Comparison of ENCODE assay signal across 19 cellular contexts in genomic region chr21:14943636-14944035, GRCh38.
DNase-seq lines count a peak whose midpoint lies in the region; ATAC-seq and TF ChIP-seq lines count a peak whose summit lies in the region.
"Had no signal": no experiment of that assay in that cellular context is flagged by ENCODE, and none has a peak within 500 bp of the region (broad histone marks: within the 10 kb centered on the region; RNA-seq: fewer than 3 reads in every experiment).

No MANE protein-coding gene starts in this region.

- no peaks in the 10 kb centered on the region for H3K79me2 ChIP-seq in PC-3 (ENCODE audit: low read length)

- TF ChIP-seq CTCF in PC-3 (conservative IDR thresholded peaks at IDR 0.05; ENCODE audit: low read depth, low read length): no peak
- no peak for TF ChIP-seq CTCF in breast epithelium (IDR thresholded peaks at IDR 0.05)

- H2AFZ ChIP-seq in PC-3 (ENCODE audit: low read length): peak overlapping the region; percentile 34; the same call in 1 of the 2 replicates
- H2AFZ ChIP-seq: GM23338 had no signal

- H3K27ac ChIP-seq in PC-3 (ENCODE audit: low read length): peak overlapping the region; percentile 71
- no peak overlapping the region for H3K27ac ChIP-seq in breast epithelium
- H3K27ac ChIP-seq: A549, SJCRH30 had no signal

- peak; percentile 70 for ATAC-seq in PC-3
- ATAC-seq in left lobe of liver: peak; percentile 31
- no peak for ATAC-seq in HG02938 (IDR thresholded peaks at IDR 0.05; ENCODE audit: unreplicated experiment)
- ATAC-seq: A549, GM23338, HCT116, T-cell had no signal

- peak overlapping the region; percentile 56 for H3K4me2 ChIP-seq in PC-3 (ENCODE audit: low read length)
- H3K4me2 ChIP-seq: A549, GM23338 had no signal

- in situ Hi-C loops in Caki2 (cut with HindIII; ENCODE audit: low pct_unique_long_range_greater_than_20kb, low sequenced_read_pairs): no loop called here

- H3K4me3 ChIP-seq in PC-3 (ENCODE audit: low read length) (peak overlapping the region; percentile 9; the same call in 1 of the 2 replicates), breast epithelium (no peak overlapping the region)
- H3K4me3 ChIP-seq: A549, GM23338, SJCRH30 had no signal

- no peak for TF ChIP-seq POLR2A in breast epithelium (IDR thresholded peaks at IDR 0.05)

- H3K9me2 ChIP-seq in PC-3 (replicated peaks; ENCODE audit: low read length): no peaks in the 10 kb centered on the region

- CTCF ChIA-PET in PC-3 (lab: Charles Lee): no interaction called here

- intact Hi-C loops in PC-3 (cut with micrococcal nuclease): loop anchor here (2.0 kb wide), 1 partner anchor 65 kb away; no protein-coding TSS in a partner anchor
- intact Hi-C loops in breast epithelium (cut with DNase I; ENCODE audit: low total_unique reads): no loop called here

- no peaks in the 10 kb centered on the region for H4K20me1 ChIP-seq in PC-3 (ENCODE audit: low read length)

- H3K36me3 ChIP-seq in PC-3 (ENCODE audit: low read depth, low read length): no peaks in the 10 kb centered on the region
- no peaks in the 10 kb centered on the region for H3K36me3 ChIP-seq in breast epithelium
- H3K36me3 ChIP-seq: SJCRH30 had no signal

- H3K9ac ChIP-seq in PC-3 (ENCODE audit: low read length): peak overlapping the region; percentile 26; the same call in 1 of the 2 replicates

- no TSS peak for BruUV-seq in PC-3 (replicated peaks; lab: Mats Ljungman, UMichigan)

- H3K9me3 ChIP-seq in PC-3 (ENCODE audit: low read length) (no peaks in the 10 kb centered on the region), breast epithelium (peaks cover 0 to 8% of the 10 kb centered on the region in 2 donors)
- H3K9me3 ChIP-seq: A549 had no signal

- POLR2A ChIA-PET in PC-3 (lab: Charles Lee; ENCODE audit: unreplicated experiment): interaction anchor here (0.7 kb wide), 1 partner anchor 108 kb away, joined by 3 read pairs; no protein-coding TSS in a partner anchor

- H3F3A ChIP-seq in PC-3 (ENCODE audit: low read length, unreplicated experiment): no peaks in the 10 kb centered on the region

- peaks cover 38% of the 10 kb centered on the region for H3K4me1 ChIP-seq in PC-3 (ENCODE audit: insufficient read depth, low read length)
- H3K4me1 ChIP-seq in breast epithelium: no peaks in the 10 kb centered on the region

- DNase-seq in Caki2 (ENCODE audit: low read depth): peak; percentile 55
- peak; percentile 31 for DNase-seq in DMS53 treated with DMSO at 0.1 percent for 48 hours (lab: John Stamatoyannopoulos, UW; ENCODE audit: unreplicated experiment)
- DNase-seq in PC-3: peak; percentile 62
- DNase-seq in left lobe of liver (ENCODE audit: low spot score): no peak
- no peak for DNase-seq in HuH-7 (ENCODE audit: low spot score)
- no peak for DNase-seq in iPS-NIHi11 (ENCODE audit: low spot score)
- no peak for DNase-seq in breast epithelium (ENCODE audit: low spot score in 2 of 2)
- DNase-seq: DMS79 treated with DMSO at 0.1 percent for 48 hours, Karpas-422, MV-4-11, NCI-H1694 treated with DMSO at 0.1 percent for 48 hours, NCI-H2171, NCI-H526 treated with DMSO at 0.1 percent for 48 hours, T-cell had no signal

- H3K27me3 ChIP-seq in PC-3 (ENCODE audit: low read length) (no peaks in the 10 kb centered on the region), breast epithelium (no peaks in the 10 kb centered on the region)
- H3K27me3 ChIP-seq: SJCRH30 had no signal

Comparison
In these comparisons a context has a peak if more than half of its experiments do, and no peak if none do; other contexts are left out.
1. DNase-seq: peak in Caki2 (single experiment), DMS53 treated with DMSO at 0.1 percent for 48 hours (single experiment) and PC-3 (single experiment); none in left lobe of liver (single experiment), HuH-7 (single experiment), iPS-NIHi11 (single experiment) and breast epithelium (0 of 2).